Comparison of ENCODE assay signal across 27 cellular contexts in genomic region chr7:35487402-35487801, GRCh38.
"Had no signal": no experiment of that assay in that cellular context is flagged by ENCODE, and none has a peak within 500 bp of the region (broad histone marks: within the 10 kb centered on the region; RNA-seq: fewer than 3 reads in every experiment).

No MANE protein-coding gene starts in this region.

- H3K4me3 ChIP-seq: ascending aorta, cardiac muscle cell had no signal

- H3K27me3 ChIP-seq: ascending aorta, cardiac muscle cell had no signal

- DNase-seq: activated B cell treated with CpG ODN at 0.5 μM for 24 hours; activated CD4-positive, alpha-beta memory T cell treated with anti-CD3 and anti-CD28 coated beads, Interleukin-2, amount 10 ng/mL, durations not matched to agents 7 days and 5 days; activated CD4-positive, alpha-beta T cell treated with anti-CD3 and anti-CD28 coated beads for 48 hours; activated CD4-positive, alpha-beta T cell treated with anti-CD3 and anti-CD28 coated beads, Interleukin-2, amount 10 ng/mL, durations not matched to agents 7 days and 5 days; activated CD4-positive, alpha-beta T cell treated with anti-CD3 and anti-CD28 coated beads, Interleukin-2, amount 50 U/mL, for 48 hours; activated CD4-positive, CD25-positive, alpha-beta regulatory T cell treated with anti-CD3 and anti-CD28 coated beads, Interleukin-2, amount 50 U/mL, for 72 hours; activated CD8-positive, alpha-beta memory T cell treated with anti-CD3 and anti-CD28 coated beads for 24 hours; activated CD8-positive, alpha-beta memory T cell treated with anti-CD3 and anti-CD28 coated beads, Interleukin-2, amount 10 ng/mL, durations not matched to agents 7 days and 5 days; activated CD8-positive, alpha-beta memory T cell treated with anti-CD3 and anti-CD28 coated beads, Interleukin-2, amount 50 U/mL, for 48 hours; activated CD8-positive, alpha-beta T cell treated with anti-CD3 and anti-CD28 coated beads, Interleukin-2, amount 10 ng/mL, durations not matched to agents 7 days and 5 days; activated effector memory CD4-positive, alpha-beta T cell treated with Interleukin-2 at 50 U/mL for 16 hours; activated gamma-delta T cell; activated naive CD4-positive, alpha-beta T cell treated with anti-CD3 and anti-CD28 coated beads, Interleukin-2, amount 10 ng/mL, durations not matched to agents 7 days and 5 days; activated naive CD4-positive, alpha-beta T cell treated with Interleukin-2 at 50 U/mL for 16 hours; activated naive CD8-positive, alpha-beta T cell treated with anti-CD3 and anti-CD28 coated beads, Interleukin-2, amount 10 ng/mL, durations not matched to agents 7 days and 5 days; activated naive CD8-positive, alpha-beta T cell treated with anti-CD3 and anti-CD28 coated beads, Interleukin-2, amount 50 U/mL, for 24 hours; activated T-cell treated with anti-CD3 and anti-CD28 coated beads, Interleukin-2, amount 50 U/mL, for 24 hours; activated T-cell treated with anti-CD3 and anti-CD28 coated beads, Interleukin-2, amount 50 U/mL, for 48 hours; amygdala; anterior cingulate cortex; central memory CD4-positive, alpha-beta T cell; T-helper 1 cell; T-helper 2 cell; T-helper 9 cell had no signal

- H3K4me1 ChIP-seq: ascending aorta had no signal

- H3K36me3 ChIP-seq: ascending aorta, cardiac muscle cell had no signal

- H3K9me3 ChIP-seq: ascending aorta had no signal

- ATAC-seq: activated CD8-positive, alpha-beta memory T cell treated with anti-CD3 and anti-CD28 coated beads, Interleukin-2, amount 10 ng/mL, durations not matched to agents 7 days and 5 days; activated CD8-positive, alpha-beta T cell treated with anti-CD3 and anti-CD28 coated beads, Interleukin-2, amount 10 ng/mL, durations not matched to agents 7 days and 5 days; activated naive CD8-positive, alpha-beta T cell treated with anti-CD3 and anti-CD28 coated beads, Interleukin-2, amount 50 U/mL, for 24 hours had no signal

- H3K27ac ChIP-seq: ascending aorta, cardiac muscle cell, VCaP had no signal
